In the genomic region with DNA sequence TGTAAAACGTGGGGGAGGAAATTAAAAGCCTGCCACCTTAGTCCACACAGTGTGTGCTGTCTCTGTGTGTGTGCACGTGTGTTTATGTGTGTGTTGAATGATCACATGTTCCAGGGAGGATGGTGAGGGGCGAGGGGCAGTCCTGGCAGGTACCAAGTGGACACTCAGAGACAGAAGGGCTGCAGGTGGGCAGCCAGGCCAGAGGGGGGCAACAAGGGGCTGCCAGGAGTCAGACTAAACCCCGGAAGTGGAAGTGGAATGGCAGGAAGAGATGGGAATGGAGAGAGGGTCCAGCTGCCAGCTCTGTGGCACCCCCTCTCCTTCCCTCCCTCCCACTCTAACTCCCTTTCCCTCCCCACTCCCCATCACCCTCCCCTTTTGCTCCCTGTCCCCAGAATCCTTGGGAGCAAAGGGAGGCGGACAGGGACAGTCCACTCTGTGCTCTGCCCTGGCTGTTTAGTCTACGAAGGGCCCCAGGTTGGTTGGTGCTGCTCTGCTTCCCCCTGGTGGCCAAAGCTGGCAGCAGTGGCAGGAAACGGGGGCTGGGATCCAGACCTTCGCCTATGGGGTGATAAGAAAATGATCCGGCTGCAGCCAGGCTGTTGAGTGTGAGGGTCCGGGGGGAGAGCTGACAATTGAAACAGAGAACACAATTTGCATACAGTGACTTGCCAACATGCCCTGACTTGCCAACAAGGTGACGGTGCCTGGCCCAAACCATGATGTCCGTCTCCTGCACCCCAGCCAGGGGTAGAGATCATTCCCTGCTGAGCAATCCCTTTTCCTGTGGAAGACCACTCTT, we compare ENCODE assay signal across 1 cellular context.
TF ChIP-seq lines count a peak whose summit lies in the region.

No MANE protein-coding gene starts in this region.

TF ChIP-seq in SK-N-SH treated with all-trans-retinoic acid at 6 μM for 48 hours, 23 proteins besides CTCF, POLR2A, EP300 and RAD21 (continued from another document):
- TF ChIP-seq, protein P1, sequence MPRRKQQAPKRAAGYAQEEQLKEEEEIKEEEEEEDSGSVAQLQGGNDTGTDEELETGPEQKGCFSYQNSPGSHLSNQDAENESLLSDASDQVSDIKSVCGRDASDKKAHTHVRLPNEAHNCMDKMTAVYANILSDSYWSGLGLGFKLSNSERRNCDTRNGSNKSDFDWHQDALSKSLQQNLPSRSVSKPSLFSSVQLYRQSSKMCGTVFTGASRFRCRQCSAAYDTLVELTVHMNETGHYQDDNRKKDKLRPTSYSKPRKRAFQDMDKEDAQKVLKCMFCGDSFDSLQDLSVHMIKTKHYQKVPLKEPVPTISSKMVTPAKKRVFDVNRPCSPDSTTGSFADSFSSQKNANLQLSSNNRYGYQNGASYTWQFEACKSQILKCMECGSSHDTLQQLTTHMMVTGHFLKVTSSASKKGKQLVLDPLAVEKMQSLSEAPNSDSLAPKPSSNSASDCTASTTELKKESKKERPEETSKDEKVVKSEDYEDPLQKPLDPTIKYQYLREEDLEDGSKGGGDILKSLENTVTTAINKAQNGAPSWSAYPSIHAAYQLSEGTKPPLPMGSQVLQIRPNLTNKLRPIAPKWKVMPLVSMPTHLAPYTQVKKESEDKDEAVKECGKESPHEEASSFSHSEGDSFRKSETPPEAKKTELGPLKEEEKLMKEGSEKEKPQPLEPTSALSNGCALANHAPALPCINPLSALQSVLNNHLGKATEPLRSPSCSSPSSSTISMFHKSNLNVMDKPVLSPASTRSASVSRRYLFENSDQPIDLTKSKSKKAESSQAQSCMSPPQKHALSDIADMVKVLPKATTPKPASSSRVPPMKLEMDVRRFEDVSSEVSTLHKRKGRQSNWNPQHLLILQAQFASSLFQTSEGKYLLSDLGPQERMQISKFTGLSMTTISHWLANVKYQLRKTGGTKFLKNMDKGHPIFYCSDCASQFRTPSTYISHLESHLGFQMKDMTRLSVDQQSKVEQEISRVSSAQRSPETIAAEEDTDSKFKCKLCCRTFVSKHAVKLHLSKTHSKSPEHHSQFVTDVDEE (CRISPR knock-in tag; IDR thresholded peaks at IDR 0.05), result 0 out of 2 replicates have a peak, but pooled peaks have one; percentile 33
- TF ChIP-seq SNAI2 (CRISPR knock-in tag; IDR thresholded peaks at IDR 0.05), result no peak
- no peak for TF ChIP-seq TOX (CRISPR knock-in tag; IDR thresholded peaks at IDR 0.05; ENCODE audit: borderline replicate concordance)
TF ChIP-seq in SK-N-SH treated with all-trans-retinoic acid at 6 μM for 48 hours: peak in this region for 1.
